In the genomic region with DNA sequence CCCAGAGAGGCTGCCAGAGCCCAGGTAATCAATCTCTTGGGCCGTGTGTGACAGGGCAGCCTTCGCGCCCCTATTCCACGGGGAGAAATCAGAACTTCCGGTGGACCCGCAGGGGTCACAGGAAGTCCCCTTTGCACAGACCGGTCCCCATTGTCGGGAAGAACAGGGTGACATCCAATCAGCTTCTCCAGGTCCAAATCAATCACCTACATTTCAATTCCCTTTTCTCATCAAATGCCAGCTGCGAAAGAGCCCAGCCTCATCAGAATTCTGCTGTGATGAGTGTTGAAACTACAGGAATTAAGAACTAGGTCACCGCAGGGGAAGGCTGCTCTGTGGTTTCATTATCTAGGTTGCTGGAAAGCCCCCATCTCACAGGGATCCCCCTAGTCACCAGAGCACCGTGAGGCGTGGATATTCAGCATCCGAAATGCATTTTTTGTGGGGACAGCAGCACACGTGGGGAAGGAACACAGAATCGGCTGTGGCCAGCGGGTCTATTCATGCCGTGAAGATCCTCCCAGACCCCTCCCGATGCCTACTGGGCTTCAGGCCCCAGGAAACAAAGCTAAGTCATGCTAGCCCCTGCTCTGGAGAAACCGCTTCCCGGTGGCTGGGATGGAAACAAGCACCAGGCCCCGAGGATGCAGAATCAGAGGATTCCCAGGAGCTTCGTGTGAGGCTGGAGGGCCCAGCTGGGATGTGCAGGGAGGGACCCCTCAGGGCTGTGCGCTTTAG, we compare ENCODE assay signal across 8 cellular contexts.
DNase-seq lines count a peak whose midpoint lies in the region; ATAC-seq and TF ChIP-seq lines count a peak whose summit lies in the region.

No MANE protein-coding gene starts in this region.

- H3K9me3 Mint-ChIP-seq in activated T-helper 17 cell treated with anti-CD3 and anti-CD28 coated beads, Interleukin-2, amount 50 U/mL, for 72 hours = no peaks in the 10 kb centered on the region
- peaks cover 0 to 8% (median 0%) of the 10 kb centered on the region in 7 donors for H3K9me3 Mint-ChIP-seq in naive B cell

- H3K27me3 Mint-ChIP-seq in activated T-helper 17 cell treated with anti-CD3 and anti-CD28 coated beads, Interleukin-2, amount 50 U/mL, for 72 hours = no peaks in the 10 kb centered on the region
- H3K27me3 Mint-ChIP-seq in naive B cell = peaks cover 82 to 86% (median 82%) of the 10 kb centered on the region in 3 donors

- H3K9me3 ChIP-seq in MG63 = no peaks in the 10 kb centered on the region

- H3K27me3 ChIP-seq in MG63 = no peaks in the 10 kb centered on the region

- peak overlapping the region; percentile 97 for H3K4me3 Mint-ChIP-seq in activated T-helper 17 cell treated with anti-CD3 and anti-CD28 coated beads, Interleukin-2, amount 50 U/mL, for 72 hours
- peak overlapping the region in 7 of 8 donors; percentile 48 to 89 (median 70) for H3K4me3 Mint-ChIP-seq in naive B cell

- peaks cover 55% of the 10 kb centered on the region for H3K36me3 Mint-ChIP-seq in activated T-helper 17 cell treated with anti-CD3 and anti-CD28 coated beads, Interleukin-2, amount 50 U/mL, for 72 hours (ENCODE audit: low read depth)
- H3K36me3 Mint-ChIP-seq in naive B cell = peaks cover 0 to 14% of the 10 kb centered on the region in 2 donors

- no peaks in the 10 kb centered on the region for H3K36me3 ChIP-seq in MG63

- H3K27ac Mint-ChIP-seq in activated T-helper 17 cell treated with anti-CD3 and anti-CD28 coated beads, Interleukin-2, amount 50 U/mL, for 72 hours = peak overlapping the region; percentile 99
- H3K27ac Mint-ChIP-seq in naive B cell = peak overlapping the region in 5 of 6 donors; percentile 65 to 91 (median 87)

- H3K4me3 ChIP-seq in MG63 = no peak overlapping the region
- H3K4me3 ChIP-seq in foreskin fibroblast (ENCODE audit: low read depth in 1 of 2, low read length in 2 of 2) = no peak overlapping the region

- ATAC-seq in GM19397 (IDR thresholded peaks at IDR 0.05; ENCODE audit: unreplicated experiment) = peak; percentile 74
- ATAC-seq in HG03469 (IDR thresholded peaks at IDR 0.05; ENCODE audit: unreplicated experiment) = peak; percentile 58
- ATAC-seq in activated T-helper 17 cell treated with anti-CD3 and anti-CD28 coated beads, Interleukin-2, amount 50 U/mL, for 72 hours (replicated peaks) = peak; percentile 67
- ATAC-seq in naive B cell (ENCODE audit: low read depth in 2 of 2) = peak; percentile 97 to 99

- peaks cover 38% of the 10 kb centered on the region for H3K4me1 Mint-ChIP-seq in activated T-helper 17 cell treated with anti-CD3 and anti-CD28 coated beads, Interleukin-2, amount 50 U/mL, for 72 hours
- peaks cover 23 to 31% (median 25%) of the 10 kb centered on the region in 3 donors for H3K4me1 Mint-ChIP-seq in naive B cell

- peak; percentile 23 for DNase-seq in AG08395 (ENCODE audit: low spot score)
- peak; percentile 60 for DNase-seq in naive B cell
- peak; percentile 40 for DNase-seq in superior temporal gyrus (ENCODE audit: extremely low spot score)
- DNase-seq in MG63 = no peak
- no peak for DNase-seq in foreskin fibroblast

- TF ChIP-seq CTCF in foreskin fibroblast (IDR thresholded peaks at IDR 0.05; ENCODE audit: low read depth, low read length) = no peak

Comparison
In these comparisons a context has a peak if more than half of its experiments do, and no peak if none do; other contexts are left out.
1. DNase-seq: peak in AG08395 (single experiment), naive B cell (single experiment) and superior temporal gyrus (single experiment); none in MG63 (single experiment) and foreskin fibroblast (0 of 2).
2. Peak in every context shown above with its lines, with median percentiles within 50 percentile points of each other: ATAC-seq.